In genomic region chr12:26614217-26614616, GRCh38 we compare ENCODE assay signal across 8 cellular contexts.
DNase-seq lines count a peak whose midpoint lies in the region; ATAC-seq, FAIRE-seq and TF ChIP-seq lines count a peak whose summit lies in the region.

No MANE protein-coding gene starts in this region.

- H3K4ac ChIP-seq in neuronal stem cell (ENCODE audit: low read length) = no peak overlapping the region

- BruUV-seq in PC-9 (replicated peaks; lab: Mats Ljungman, UMichigan) = no TSS peak

- H3K27ac ChIP-seq in PC-9 (no peak overlapping the region), neuronal stem cell (replicated peaks; ENCODE audit: low read length) (no peak overlapping the region)

- H3K27me3 ChIP-seq in PC-9 (ENCODE audit: insufficient read depth, low read depth) = no peaks in the 10 kb centered on the region
- no peaks in the 10 kb centered on the region for H3K27me3 ChIP-seq in neuronal stem cell (ENCODE audit: control insufficient read depth in 3 of 3, insufficient read depth in 3 of 3, low read depth in 1 of 3, low read length in 3 of 3)

- no peaks in the 10 kb centered on the region for H3K36me3 ChIP-seq in PC-9 (ENCODE audit: low read depth)
- H3K36me3 ChIP-seq in neuronal stem cell (replicated peaks in 1 of 2; ENCODE audit: control insufficient read depth in 2 of 2, insufficient read depth in 2 of 2, low read length in 2 of 2) = no peaks in the 10 kb centered on the region

- H3K4me3 ChIP-seq in PC-9 (no peak overlapping the region), epithelial cell of esophagus (ENCODE audit: low read length) (no peak overlapping the region), neuronal stem cell (ENCODE audit: low read length in 2 of 2) (no peak overlapping the region)

- H3F3A ChIP-seq in PC-9 (ENCODE audit: insufficient read depth, low read depth) = no peaks in the 10 kb centered on the region; the same call in 1 of the 2 replicates

- CTCF ChIA-PET in PC-9 (lab: Charles Lee) = interaction anchor here (0.5 to 1.2 kb wide), 4 partner anchors 10 to 1171 kb away, joined by 3 to 5 read pairs (median 4); no protein-coding TSS in a partner anchor

- no CpG with 5 or more reads among the region's 2 CpGs for WGBS in neuronal stem cell (ENCODE audit: extremely low coverage in 2 of 2, insufficient read length in 2 of 2, insufficient replicate concordance in 1 of 2), 2 donors

- H2BK5ac ChIP-seq in neuronal stem cell (ENCODE audit: low read length) = no peak overlapping the region

- no peak overlapping the region for H2BK120ac ChIP-seq in neuronal stem cell (ENCODE audit: low read depth, low read length)

- ATAC-seq in GM21367 (IDR thresholded peaks at IDR 0.05; ENCODE audit: unreplicated experiment) (no peak), HG03097 (IDR thresholded peaks at IDR 0.05; ENCODE audit: low FRiP score, unreplicated experiment) (no peak), GM21360 (IDR thresholded peaks at IDR 0.05; ENCODE audit: unreplicated experiment) (no peak)

- H3K4me1 ChIP-seq in PC-9 (replicated peaks; ENCODE audit: insufficient read depth) = 0 out of 2 replicates have a peak, but pooled peaks cover 4% of the 10 kb centered on the region
- H3K4me1 ChIP-seq in neuronal stem cell (ENCODE audit: control insufficient read depth in 2 of 2, insufficient read depth in 1 of 2, low read depth in 1 of 2, low read length in 2 of 2) = no peaks in the 10 kb centered on the region

- H3K4me2 ChIP-seq in PC-9 = no peak overlapping the region
- H3K4me2 ChIP-seq in neuronal stem cell (ENCODE audit: insufficient read depth, low read length, poor library complexity, severe bottlenecking) = no peak overlapping the region

- no peak overlapping the region for H3K23ac ChIP-seq in neuronal stem cell (ENCODE audit: low read depth, low read length, poor library complexity)

- H4K20me1 ChIP-seq in PC-9 (ENCODE audit: insufficient read depth) = no peaks in the 10 kb centered on the region

- H3K9me3 ChIP-seq in PC-9 (ENCODE audit: insufficient read depth, low read depth) = no peaks in the 10 kb centered on the region
- no peaks in the 10 kb centered on the region for H3K9me3 ChIP-seq in neuronal stem cell (replicated peaks in 1 of 2; ENCODE audit: control insufficient read depth in 2 of 2, insufficient read depth in 1 of 2, low read depth in 1 of 2, low read length in 2 of 2)

- TF ChIP-seq CTCF in GM12874 (IDR thresholded peaks at IDR 0.05; ENCODE audit: insufficient read depth, low read depth, low read length) = peak; percentile 45; the same call in 1 of the 2 replicates
- TF ChIP-seq CTCF in PC-9 (conservative IDR thresholded peaks at IDR 0.05) = peak; percentile 64
- peak; percentile 76 for TF ChIP-seq CTCF in epithelial cell of esophagus (IDR thresholded peaks at IDR 0.05; ENCODE audit: insufficient read depth, low read depth, low read length, missing control alignments)

- DNase-seq in PC-9 (peak in 1 of 2 experiments; percentile 31), epithelial cell of esophagus (ENCODE audit: low read depth) (peak; percentile 49), neuronal stem cell (ENCODE audit: low spot score) (peak; percentile 17)

- no peak overlapping the region for H3K9ac ChIP-seq in neuronal stem cell (ENCODE audit: low read depth, low read length, poor library complexity)

- POLR2A ChIA-PET in PC-9 (lab: Charles Lee; ENCODE audit: unreplicated experiment) = interaction anchor here (0.6 kb wide), 1 partner anchor 655 kb away, joined by 6 read pairs; no protein-coding TSS in a partner anchor

- no peak overlapping the region for H2BK15ac ChIP-seq in neuronal stem cell (ENCODE audit: low read length)

- no peak overlapping the region for H4K91ac ChIP-seq in neuronal stem cell (ENCODE audit: low read depth, low read length, poor library complexity)

- FAIRE-seq in A204.1 (lab: Jason Lieb, UNC) = peak; percentile 47

- no peak overlapping the region for H3K14ac ChIP-seq in neuronal stem cell (ENCODE audit: low read length)

- H3K9me2 ChIP-seq in PC-9 (ENCODE audit: insufficient read depth) = no peaks in the 10 kb centered on the region

- no peak overlapping the region for H3K18ac ChIP-seq in neuronal stem cell (ENCODE audit: low read length)

- H2AK5ac ChIP-seq in neuronal stem cell (ENCODE audit: low read depth, low read length) = no peak overlapping the region

- H4K8ac ChIP-seq in neuronal stem cell (ENCODE audit: low read depth, low read length) = no peak overlapping the region

- H2AFZ ChIP-seq in PC-9 (no peak overlapping the region), neuronal stem cell (ENCODE audit: low read length) (no peak overlapping the region)

- intact Hi-C loops in PC-9 (cut with micrococcal nuclease; ENCODE audit: unreplicated experiment) = loop anchor here (2.0 kb wide), 1 partner anchor 491 kb away; no protein-coding TSS in a partner anchor

- no peaks in the 10 kb centered on the region for H3K79me1 ChIP-seq in neuronal stem cell (ENCODE audit: low read depth, low read length)

- no peaks in the 10 kb centered on the region for H3K79me2 ChIP-seq in PC-9 (ENCODE audit: low read depth)

- H2BK12ac ChIP-seq in neuronal stem cell (ENCODE audit: low read length) = no peak overlapping the region
